Comparison of ENCODE assay signal across 9 cellular contexts in the genomic region with DNA sequence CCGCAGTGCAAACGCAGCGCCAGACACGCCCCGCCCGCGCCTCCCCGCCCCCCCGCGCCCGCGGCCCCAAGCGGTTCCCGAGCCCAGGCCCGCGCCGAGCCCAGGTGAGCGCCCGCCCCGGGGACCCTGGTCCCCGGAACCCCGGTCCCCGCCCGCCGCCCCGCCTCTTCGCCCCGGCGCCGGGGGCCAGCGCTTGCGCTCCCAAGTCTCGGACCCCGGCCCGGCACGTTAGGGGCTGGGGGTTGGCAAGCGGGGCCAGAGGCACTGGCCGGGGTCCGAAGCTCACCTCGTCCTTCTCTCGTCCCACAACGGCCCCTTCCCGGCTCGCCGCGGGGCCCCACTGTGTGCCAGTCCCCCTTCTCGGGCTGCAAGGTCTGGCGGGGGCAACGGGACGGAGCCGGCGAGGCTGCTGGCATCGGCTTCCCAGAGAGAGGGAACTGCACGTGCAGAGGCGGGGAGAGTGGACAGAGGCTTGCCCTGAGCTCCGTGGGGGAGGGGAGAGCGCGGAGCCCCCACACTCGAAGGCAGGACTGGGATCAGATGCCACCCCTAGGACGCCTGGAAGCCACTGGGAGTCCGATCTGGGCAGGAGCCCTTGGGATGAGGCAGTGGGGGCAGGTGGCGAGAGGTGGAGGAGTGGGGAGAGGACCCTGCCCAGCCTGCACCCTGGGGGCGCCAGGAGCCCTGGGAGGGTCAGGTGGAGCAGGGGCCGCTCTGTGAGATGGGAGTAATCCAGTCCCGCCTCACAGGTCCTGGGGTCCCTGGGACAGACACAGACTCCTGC. TPM values are rescaled to one million over a fixed set of nuclear protein-coding genes. Genes with fewer than 3 reads are reported as not detected.
DNase-seq lines count a peak whose midpoint lies in the region; ATAC-seq and TF ChIP-seq lines count a peak whose summit lies in the region.
"Had no signal": no experiment of that assay in that cellular context is flagged by ENCODE, and none has a peak within 500 bp of the region (broad histone marks: within the 10 kb centered on the region; RNA-seq: fewer than 3 reads in every experiment).

No MANE protein-coding gene starts in this region.

- H3K9me3 ChIP-seq in H9 (ENCODE audit: control insufficient read depth, low read depth, low read length), result no peaks in the 10 kb centered on the region
- H3K9me3 ChIP-seq in aorta (ENCODE audit: control insufficient read depth, low read length), result no peaks in the 10 kb centered on the region

- H3K9ac ChIP-seq in H9 (ENCODE audit: extremely low read depth, insufficient read length, low read length), result no peak overlapping the region

- no peak for ATAC-seq in stimulated activated effector memory CD8-positive, alpha-beta T cell treated with anti-CD3 and anti-CD28 coated beads, Interleukin-12 subunit alpha, Interleukin-12 subunit beta, amount 100 ng/mL, for 72 hours
- ATAC-seq in HG03469 (IDR thresholded peaks at IDR 0.05; ENCODE audit: unreplicated experiment) (no peak), aorta (ENCODE audit: low FRiP score) (no peak)

- intact Hi-C loops in aorta (cut with DNase I), result no loop called here

- DNase-seq in H9 (no peak), astrocyte of the cerebellum (ENCODE audit: low read depth) (no peak), kidney epithelial cell (ENCODE audit: low read depth) (no peak), NCI-H1105 treated with DMSO at 0.1 percent for 48 hours (lab: John Stamatoyannopoulos, UW) (no peak), aorta (no peak), germinal center (ENCODE audit: low spot score) (no peak)
- DNase-seq in stimulated activated effector memory CD8-positive, alpha-beta T cell treated with anti-CD3 and anti-CD28 coated beads, Interleukin-12 subunit alpha, Interleukin-12 subunit beta, amount 100 ng/mL, for 72 hours (ENCODE audit: low spot score in 2 of 2), result no peak
- DNase-seq: NCI-H2171 treated with DMSO at 0.1 percent for 48 hours had no signal

- no peak overlapping the region for H2AK5ac ChIP-seq in H9 (ENCODE audit: insufficient read length, low read length)

- no peak overlapping the region for H2BK20ac ChIP-seq in H9 (ENCODE audit: low read depth, low read length, poor library complexity, severe bottlenecking)

- H3K79me2 ChIP-seq in H9 (ENCODE audit: insufficient read depth, low read length), result no peaks in the 10 kb centered on the region

- no peak overlapping the region for H3K56ac ChIP-seq in H9 (ENCODE audit: insufficient read length, low read depth, low read length)

- WGBS in H9 (ENCODE audit: extremely low coverage, insufficient read length, low lambda C conversion rate), result no CpG with 5 or more reads among the region's 65 CpGs
- 9 to 13% methylated on average over 36 to 65 of the region's 65 CpGs for WGBS in aorta, 2 donors

- H3K4ac ChIP-seq in H9 (ENCODE audit: low read depth, low read length), result no peak overlapping the region

- no peak overlapping the region for H3K18ac ChIP-seq in H9 (ENCODE audit: insufficient read length, low read depth, low read length)

- H3K27ac Mint-ChIP-seq in H9, result no peak overlapping the region
- H3K27ac Mint-ChIP-seq in stimulated activated effector memory CD8-positive, alpha-beta T cell treated with anti-CD3 and anti-CD28 coated beads, Interleukin-12 subunit alpha, Interleukin-12 subunit beta, amount 100 ng/mL, for 72 hours, result no peak overlapping the region

- no peak overlapping the region for H2BK15ac ChIP-seq in H9 (ENCODE audit: low read depth, low read length)

- no peaks in the 10 kb centered on the region for H3K79me1 ChIP-seq in H9 (ENCODE audit: insufficient read depth, low read depth, low read length, poor library complexity, severe bottlenecking)

- H3K4me1 Mint-ChIP-seq in H9, result peaks cover 18 to 23% of the 10 kb centered on the region in 2 experiments
- H3K4me1 Mint-ChIP-seq in stimulated activated effector memory CD8-positive, alpha-beta T cell treated with anti-CD3 and anti-CD28 coated beads, Interleukin-12 subunit alpha, Interleukin-12 subunit beta, amount 100 ng/mL, for 72 hours, result peaks cover 20% of the 10 kb centered on the region

- H4K91ac ChIP-seq in H9 (ENCODE audit: insufficient read length, low read depth, low read length), result no peak overlapping the region

- H3K4me3 ChIP-seq in astrocyte of the cerebellum (ENCODE audit: low read depth, low read length) (peak overlapping the region; percentile 27), kidney epithelial cell (ENCODE audit: low read depth, low read length) (peak overlapping the region; percentile 14), aorta (ENCODE audit: low read length in 2 of 2) (no peak overlapping the region)

- no peak for TF ChIP-seq CTCF in H9 (conservative IDR thresholded peaks at IDR 0.05)
- no peak for TF ChIP-seq CTCF in astrocyte of the cerebellum (IDR thresholded peaks at IDR 0.05; ENCODE audit: low read depth, low read length, missing control alignments)
- no peak for TF ChIP-seq CTCF in kidney epithelial cell (IDR thresholded peaks at IDR 0.05; ENCODE audit: insufficient read depth, low read length, poor library complexity, severe bottlenecking)

- no peak overlapping the region for H3T11ph ChIP-seq in H9 (ENCODE audit: low read length)

- peak overlapping the region; percentile 29 to 73; a peak in 3 of 5 replicates for H3K4me3 Mint-ChIP-seq in H9
- peak overlapping the region; percentile 66 for H3K4me3 Mint-ChIP-seq in stimulated activated effector memory CD8-positive, alpha-beta T cell treated with anti-CD3 and anti-CD28 coated beads, Interleukin-12 subunit alpha, Interleukin-12 subunit beta, amount 100 ng/mL, for 72 hours

- no peak overlapping the region for H3K4me2 ChIP-seq in H9 (ENCODE audit: insufficient read depth, insufficient read length, low read length)

- H2BK12ac ChIP-seq in H9 (ENCODE audit: insufficient read length, low read depth, low read length), result no peak overlapping the region

- no peak overlapping the region for H2AFZ ChIP-seq in H9 (ENCODE audit: low read length)

- H3K23ac ChIP-seq in H9 (ENCODE audit: insufficient read length, low read depth, low read length), result no peak overlapping the region

- H3K36me3 ChIP-seq in kidney epithelial cell (ENCODE audit: control insufficient read depth, insufficient read depth, low read length), result no peaks in the 10 kb centered on the region
- no peaks in the 10 kb centered on the region for H3K36me3 ChIP-seq in aorta (ENCODE audit: control insufficient read depth in 1 of 2, insufficient read depth in 2 of 2, low read length in 1 of 2)

- H3K36me3 Mint-ChIP-seq in H9 (ENCODE audit: insufficient read depth in 1 of 3, low read depth in 3 of 3), result no peaks in the 10 kb centered on the region; a peak in 1 of 7 replicates
- H3K36me3 Mint-ChIP-seq in stimulated activated effector memory CD8-positive, alpha-beta T cell treated with anti-CD3 and anti-CD28 coated beads, Interleukin-12 subunit alpha, Interleukin-12 subunit beta, amount 100 ng/mL, for 72 hours, result no peaks in the 10 kb centered on the region

- H3K4me1 ChIP-seq in H9 (ENCODE audit: insufficient read depth, low read length), result no peaks in the 10 kb centered on the region; the same call in 1 of the 2 replicates
- H3K4me1 ChIP-seq in aorta (ENCODE audit: control insufficient read depth in 1 of 2, insufficient read depth in 2 of 2, low read length in 2 of 2), result no peaks in the 10 kb centered on the region

- H4K20me1 ChIP-seq in H9 (ENCODE audit: control insufficient read depth, insufficient read depth, insufficient read length), result no peaks in the 10 kb centered on the region

- H4K5ac ChIP-seq in H9 (ENCODE audit: insufficient read length, low read depth, low read length), result no peak overlapping the region

- H2BK120ac ChIP-seq in H9 (ENCODE audit: low read depth, low read length, poor library complexity, severe bottlenecking), result no peak overlapping the region

- H4K8ac ChIP-seq in H9 (replicated peaks; ENCODE audit: insufficient read length, low read depth, low read length), result no peak overlapping the region

- in situ Hi-C loops in astrocyte of the cerebellum (cut with HindIII; ENCODE audit: low sequenced_read_pairs), result no loop called here

- H3K27ac ChIP-seq in H9 (ENCODE audit: insufficient read length, low read depth, low read length) (no peak overlapping the region), aorta (ENCODE audit: low read depth in 1 of 2, low read length in 2 of 2) (no peak overlapping the region)

- no peaks in the 10 kb centered on the region; a peak in 1 of 5 replicates for H3K9me3 Mint-ChIP-seq in H9
- H3K9me3 Mint-ChIP-seq in stimulated activated effector memory CD8-positive, alpha-beta T cell treated with anti-CD3 and anti-CD28 coated beads, Interleukin-12 subunit alpha, Interleukin-12 subunit beta, amount 100 ng/mL, for 72 hours, result no peaks in the 10 kb centered on the region

- H3K14ac ChIP-seq in H9 (ENCODE audit: insufficient read depth, low read length), result no peak overlapping the region

- peaks cover 31% of the 10 kb centered on the region; the same call in 1 of the 2 replicates for H3K27me3 ChIP-seq in H9 (ENCODE audit: insufficient read depth, low read length)
- peaks cover 18% of the 10 kb centered on the region for H3K27me3 ChIP-seq in kidney epithelial cell (ENCODE audit: control insufficient read depth, insufficient read depth, low read length)
- H3K27me3 ChIP-seq in aorta (ENCODE audit: control insufficient read depth in 1 of 2, insufficient read depth in 2 of 2, low read length in 1 of 2), result no peaks in the 10 kb centered on the region

- no peaks in the 10 kb centered on the region for H3K23me2 ChIP-seq in H9 (ENCODE audit: insufficient read length, low read depth, low read length, poor library complexity, severe bottlenecking)

- no peak overlapping the region for H2BK5ac ChIP-seq in H9 (ENCODE audit: insufficient read length, low read length)

- peaks cover 84% of the 10 kb centered on the region for H3K27me3 Mint-ChIP-seq in H9 (ENCODE audit: low read depth)

RNA-seq across cellular contexts. Expression of a gene that starts 1.8 kb away (rescaled TPM):
- total RNA-seq in H9 (2021) (1.9 and 2.3 TPM in 2 replicates), kidney epithelial cell (0.75 and 1.5 TPM in 2 replicates), aorta (1 to 10 TPM; 1.0 to 3.8 TPM)
- polyA plus RNA-seq in aorta, result 1 to 10 TPM; 1.4 to 2.3 TPM

RNA-seq across cellular contexts. Expression of a gene that starts 16.8 kb away (rescaled TPM):
- total RNA-seq in H9 (2021), result 40.0 and 47.0 TPM in 2 replicates
- total RNA-seq in kidney epithelial cell, result 39.3 and 45.2 TPM in 2 replicates
- total RNA-seq in aorta, result 10 to 100 TPM; 59.0 to 81.7 TPM
- 10 to 100 TPM; 11.3 to 83.9 TPM for polyA plus RNA-seq in aorta

RNA-seq across cellular contexts. Expression of a gene that starts 36.6 kb away (rescaled TPM):
- total RNA-seq in H9 (2021), result 23.3 and 24.6 TPM in 2 replicates
- total RNA-seq in kidney epithelial cell, result 29.7 and 37.9 TPM in 2 replicates
- total RNA-seq in aorta, result 10 to 100 TPM; 17.0 to 20.8 TPM
- 10 to 100 TPM; 16.4 to 69.0 TPM for polyA plus RNA-seq in aorta

RNA-seq across cellular contexts. Expression of a gene that starts 48.1 kb away (rescaled TPM):
- total RNA-seq in H9 (2021) (105 and 106 TPM in 2 replicates), kidney epithelial cell (47.7 and 51.1 TPM in 2 replicates), aorta (10 to 100 TPM; 36.2 to 45.9 TPM)
- polyA plus RNA-seq in aorta, result 10 to 100 TPM in 1 of 2 donors, 1 to 10 TPM in 1; 9.5 to 14.4 TPM

RNA-seq across cellular contexts. Expression of a gene that starts 49.7 kb away (rescaled TPM):
- total RNA-seq in H9 (2021) (not detected in 2 replicates), kidney epithelial cell (0.27 TPM in 1 of 2 replicates, not detected in the other), aorta (under 1 TPM; 0.26 to 0.72 TPM)
- polyA plus RNA-seq in aorta, result 1 to 10 TPM in 1 of 2 donors, under 1 TPM in 1; 0.13 to 1.1 TPM

Comparison
In these comparisons a context has a peak if more than half of its experiments do, and no peak if none do; other contexts are left out.
1. H3K4me3 ChIP-seq: peak in astrocyte of the cerebellum (single experiment) and kidney epithelial cell (single experiment); none in aorta (0 of 2).